21 cellular contexts compared by ENCODE assay signal in the genomic region with DNA sequence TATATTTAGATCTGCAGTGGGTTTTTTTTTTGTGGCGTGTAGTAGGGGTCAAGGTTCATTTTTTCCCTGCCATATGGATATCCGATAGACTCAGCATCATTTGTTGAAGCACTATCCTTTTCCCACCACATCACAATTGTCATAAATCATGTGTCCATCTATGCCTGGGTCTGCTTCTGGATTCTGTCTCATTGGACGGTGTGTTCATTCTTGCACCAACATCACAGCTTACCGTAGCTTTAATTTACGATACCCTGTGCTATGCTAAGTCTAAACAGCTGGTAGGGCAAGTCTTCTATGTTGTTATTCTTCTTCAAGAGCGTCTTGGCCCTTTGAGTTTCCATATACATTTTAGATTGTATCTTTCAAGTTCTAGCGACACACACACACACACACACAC.
"Had no signal": no experiment of that assay in that cellular context is flagged by ENCODE, and none has a peak within 500 bp of the region (broad histone marks: within the 10 kb centered on the region; RNA-seq: fewer than 3 reads in every experiment).

No MANE protein-coding gene starts in this region.

- H3K27me3 ChIP-seq: MG63 had no signal

- H3K4me3 ChIP-seq: MG63 had no signal

- H3K36me3 ChIP-seq: MG63 had no signal

- H3K27ac ChIP-seq: HL-60, RWPE1 had no signal

- DNase-seq: Karpas-422, KG1, MG63, NCI-H1092, NCI-H1105 treated with DMSO at 0.1 percent for 48 hours, NCI-H1417 treated with DMSO at 0.1 percent for 48 hours, NCI-H146, NCI-H1694 treated with DMSO at 0.1 percent for 48 hours, NCI-H1930, NCI-H2081, NCI-H2107, NCI-H2227 treated with DMSO at 0.1 percent for 48 hours, NCI-H524 treated with DMSO at 0.1 percent for 48 hours, NCI-H69, NCI-H774, PC-3, SHP77 had no signal

- ATAC-seq: Panc1, PC-3, SK-N-SH treated with all-trans-retinoic acid at 6 μM for 48 hours had no signal
